ENCODE assay signal across 7 cellular contexts in the genomic region with DNA sequence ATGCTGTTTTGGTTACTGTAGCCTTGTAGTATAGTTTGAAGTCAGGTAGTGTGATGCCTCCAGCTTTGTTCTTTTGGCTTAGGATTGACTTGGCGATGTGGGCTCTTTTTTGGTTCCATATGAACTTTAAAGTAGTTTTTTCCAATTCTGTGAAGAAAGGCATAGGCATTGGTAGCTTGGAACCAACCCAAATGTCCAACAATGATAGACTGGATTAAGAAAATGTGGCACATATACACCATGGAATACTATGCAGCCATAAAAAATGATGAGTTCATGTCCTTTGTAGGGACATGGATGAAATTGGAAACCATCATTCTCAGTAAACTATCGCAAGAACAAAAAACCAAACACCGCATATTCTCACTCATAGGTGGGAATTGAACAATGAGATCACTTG. TPM values are rescaled to one million over a fixed set of nuclear protein-coding genes. Genes with fewer than 3 reads are reported as not detected.
"Had no signal": no experiment of that assay in that cellular context is flagged by ENCODE, and none has a peak within 500 bp of the region (broad histone marks: within the 10 kb centered on the region; RNA-seq: fewer than 3 reads in every experiment).

No MANE protein-coding gene starts in this region.

RNA-seq across cellular contexts. Expression of a gene that starts 43.7 kb away (rescaled TPM):
- total RNA-seq: GM23248, GM23338, H1, H4, H7, H9, HFFc6 had no signal
- polyA plus RNA-seq: GM23248, GM23338, H1 had no signal
